In the genomic region with DNA sequence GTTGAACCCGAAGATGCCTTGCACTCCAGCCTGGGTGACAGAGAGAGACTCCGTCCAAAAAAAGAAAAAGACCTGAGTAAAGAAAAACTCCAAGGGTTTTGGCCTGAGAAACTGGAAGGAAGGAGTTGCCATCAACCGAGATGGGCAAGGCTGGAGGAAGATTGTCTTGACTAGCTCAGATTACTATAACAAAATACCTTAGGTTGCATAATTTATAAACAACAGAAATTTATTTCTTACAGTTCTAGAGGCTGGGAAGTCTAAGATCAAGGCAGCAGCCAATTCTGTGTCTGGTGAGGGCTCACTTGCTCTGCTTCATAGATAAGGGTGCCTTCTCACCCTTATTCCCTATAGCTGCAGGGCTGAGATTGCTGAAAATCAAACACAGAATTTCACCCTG, we compare ENCODE assay signal across 37 cellular contexts.
"Had no signal": no experiment of that assay in that cellular context is flagged by ENCODE, and none has a peak within 500 bp of the region (broad histone marks: within the 10 kb centered on the region; RNA-seq: fewer than 3 reads in every experiment).

No MANE protein-coding gene starts in this region.

- H3K27me3 ChIP-seq: adrenal gland, ascending aorta, cardiac muscle cell had no signal

- H3K4me3 ChIP-seq: adrenal gland, ascending aorta, cardiac muscle cell had no signal

- H3K27ac ChIP-seq: adrenal gland, ascending aorta, cardiac muscle cell, VCaP had no signal

- H3K4me1 ChIP-seq: adrenal gland, ascending aorta had no signal

- H3K9me3 Mint-ChIP-seq: activated B cell treated with CpG ODN at 0.5 μM for 24 hours; activated CD4-positive, alpha-beta memory T cell treated with anti-CD3 and anti-CD28 coated beads for 36 hours; activated CD4-positive, alpha-beta T cell treated with anti-CD3 and anti-CD28 coated beads, Interleukin-2, amount 10 ng/mL, durations not matched to agents 24 days and 14 days; activated CD8-positive, alpha-beta T cell treated with anti-CD3 and anti-CD28 coated beads for 36 hours; activated naive CD4-positive, alpha-beta T cell treated with anti-CD3 and anti-CD28 coated beads for 36 hours; activated naive CD4-positive, alpha-beta T cell treated with anti-CD3 and anti-CD28 coated beads, Interleukin-2, amount 50 U/mL, for 72 hours; activated naive CD8-positive, alpha-beta T cell treated with anti-CD3 and anti-CD28 coated beads for 36 hours; activated T-cell treated with anti-CD3 and anti-CD28 coated beads, Interleukin-2, amount 50 U/mL, for 4 hours; activated T-cell treated with anti-CD3 and anti-CD28 coated beads, Interleukin-2, amount 50 U/mL, for 72 hours; activated T-helper 1 cell treated with anti-CD3 and anti-CD28 coated beads, Interleukin-12 subunit alpha, Interleukin-12 subunit beta, Interleukin-2, Interleukin-4 antibody, amounts not matched to agents 30 ng/mL and 10 ng/mL and 1 ng/mL, durations not matched to agents 14 hours and 24 hours and 36 hours; activated T-helper 17 cell treated with anti-CD3 and anti-CD28 coated beads, Interleukin-2, amount 50 U/mL, for 72 hours; brain; central memory CD8-positive, alpha-beta T cell; T-helper 1 cell treated with Interleukin-12 subunit alpha and Interleukin-12 subunit beta and Interleukin-4 antibody, amounts not matched to agents 30 μg/mL and 1 μg/mL, for 36 hours; T-helper 2 cell treated with Interferon-gamma antibody and Interleukin-4, amounts not matched to agents 5 μg/mL and 100 μg/mL, for 36 hours had no signal

- H3K4me3 Mint-ChIP-seq: activated B cell treated with CpG ODN at 0.5 μM for 24 hours; activated CD4-positive, alpha-beta memory T cell treated with anti-CD3 and anti-CD28 coated beads for 36 hours; activated CD4-positive, alpha-beta T cell treated with anti-CD3 and anti-CD28 coated beads, Interleukin-2, amount 10 ng/mL, durations not matched to agents 24 days and 14 days; activated CD8-positive, alpha-beta T cell treated with anti-CD3 and anti-CD28 coated beads for 36 hours; activated naive CD4-positive, alpha-beta T cell treated with anti-CD3 and anti-CD28 coated beads for 36 hours; activated naive CD8-positive, alpha-beta T cell treated with anti-CD3 and anti-CD28 coated beads for 36 hours; activated T-cell treated with anti-CD3 and anti-CD28 coated beads, Interleukin-2, amount 50 U/mL, for 4 hours; activated T-cell treated with anti-CD3 and anti-CD28 coated beads, Interleukin-2, amount 50 U/mL, for 72 hours; activated T-helper 1 cell treated with anti-CD3 and anti-CD28 coated beads, Interleukin-12 subunit alpha, Interleukin-12 subunit beta, Interleukin-2, Interleukin-4 antibody, amounts not matched to agents 30 ng/mL and 10 ng/mL and 1 ng/mL, durations not matched to agents 14 hours and 24 hours and 36 hours; activated T-helper 17 cell treated with anti-CD3 and anti-CD28 coated beads, Interleukin-2, amount 50 U/mL, for 72 hours; brain; central memory CD8-positive, alpha-beta T cell; T-helper 1 cell treated with Interleukin-12 subunit alpha and Interleukin-12 subunit beta and Interleukin-4 antibody, amounts not matched to agents 30 μg/mL and 1 μg/mL, for 36 hours; T-helper 2 cell treated with Interferon-gamma antibody and Interleukin-4, amounts not matched to agents 5 μg/mL and 100 μg/mL, for 36 hours had no signal

- H3K36me3 ChIP-seq: adrenal gland, ascending aorta, cardiac muscle cell had no signal

- H3K36me3 Mint-ChIP-seq: activated naive CD4-positive, alpha-beta T cell treated with anti-CD3 and anti-CD28 coated beads, Interleukin-2, amount 50 U/mL, for 72 hours; activated naive CD8-positive, alpha-beta T cell treated with anti-CD3 and anti-CD28 coated beads for 36 hours; brain had no signal

- DNase-seq: activated B cell treated with CpG ODN at 0.5 μM for 24 hours; activated CD4-positive, alpha-beta memory T cell treated with anti-CD3 and anti-CD28 coated beads for 36 hours; activated CD4-positive, alpha-beta T cell treated with anti-CD3 and anti-CD28 coated beads for 4 hours; activated CD4-positive, alpha-beta T cell treated with anti-CD3 and anti-CD28 coated beads, Interleukin-2, amount 10 ng/mL, durations not matched to agents 24 days and 14 days; activated CD4-positive, alpha-beta T cell treated with anti-CD3 and anti-CD28 coated beads, Interleukin-2, amount 50 U/mL, for 1 hour; activated CD4-positive, alpha-beta T cell treated with anti-CD3 and anti-CD28 coated beads, Interleukin-2, amount 50 U/mL, for 4 hours; activated CD4-positive, CD25-positive, alpha-beta regulatory T cell treated with anti-CD3 and anti-CD28 coated beads, Interleukin-2, amount 50 U/mL, for 72 hours; activated CD8-positive, alpha-beta memory T cell treated with anti-CD3 and anti-CD28 coated beads, Interleukin-2, amount 50 U/mL, for 4 hours; activated CD8-positive, alpha-beta T cell treated with anti-CD3 and anti-CD28 coated beads for 36 hours; activated effector memory CD4-positive, alpha-beta T cell treated with anti-CD3 and anti-CD28 coated beads, Interleukin-2, amount 50 U/mL, for 16 hours; activated naive CD4-positive, alpha-beta T cell treated with anti-CD3 and anti-CD28 coated beads for 36 hours; activated naive CD4-positive, alpha-beta T cell treated with anti-CD3 and anti-CD28 coated beads, Interleukin-2, amount 50 U/mL, for 16 hours; activated naive CD8-positive, alpha-beta T cell treated with anti-CD3 and anti-CD28 coated beads for 36 hours; activated T-cell treated with anti-CD3 and anti-CD28 coated beads for 4 hours; activated T-cell treated with anti-CD3 and anti-CD28 coated beads, Interleukin-2, amount 50 U/mL, for 1 hour; activated T-cell treated with anti-CD3 and anti-CD28 coated beads, Interleukin-2, amount 50 U/mL, for 4 hours; activated T-cell treated with anti-CD3 and anti-CD28 coated beads, Interleukin-2, amount 50 U/mL, for 72 hours; adrenal gland; amygdala; anterior cingulate cortex; caudate nucleus; cerebellar nuclear complex; T-helper 1 cell; T-helper 2 cell; T-helper 9 cell had no signal

- H3K27ac Mint-ChIP-seq: activated B cell treated with CpG ODN at 0.5 μM for 24 hours; activated CD4-positive, alpha-beta memory T cell treated with anti-CD3 and anti-CD28 coated beads for 36 hours; activated CD4-positive, alpha-beta T cell treated with anti-CD3 and anti-CD28 coated beads, Interleukin-2, amount 10 ng/mL, durations not matched to agents 24 days and 14 days; activated CD8-positive, alpha-beta T cell treated with anti-CD3 and anti-CD28 coated beads for 36 hours; activated naive CD4-positive, alpha-beta T cell treated with anti-CD3 and anti-CD28 coated beads for 36 hours; activated naive CD8-positive, alpha-beta T cell treated with anti-CD3 and anti-CD28 coated beads for 36 hours; activated T-cell treated with anti-CD3 and anti-CD28 coated beads, Interleukin-2, amount 50 U/mL, for 72 hours; activated T-helper 1 cell treated with anti-CD3 and anti-CD28 coated beads, Interleukin-12 subunit alpha, Interleukin-12 subunit beta, Interleukin-2, Interleukin-4 antibody, amounts not matched to agents 30 ng/mL and 10 ng/mL and 1 ng/mL, durations not matched to agents 14 hours and 24 hours and 36 hours; activated T-helper 17 cell treated with anti-CD3 and anti-CD28 coated beads, Interleukin-2, amount 50 U/mL, for 72 hours; brain; T-helper 1 cell treated with Interleukin-12 subunit alpha and Interleukin-12 subunit beta and Interleukin-4 antibody, amounts not matched to agents 30 μg/mL and 1 μg/mL, for 36 hours had no signal

- ATAC-seq: activated CD8-positive, alpha-beta T cell treated with anti-CD3 and anti-CD28 coated beads for 36 hours; activated naive CD4-positive, alpha-beta T cell treated with anti-CD3 and anti-CD28 coated beads, Interleukin-2, amount 50 U/mL, for 72 hours; activated T-cell treated with anti-CD3 and anti-CD28 coated beads, Interleukin-2, amount 50 U/mL, for 4 hours; activated T-cell treated with anti-CD3 and anti-CD28 coated beads, Interleukin-2, amount 50 U/mL, for 72 hours; activated T-helper 17 cell treated with anti-CD3 and anti-CD28 coated beads, Interleukin-2, amount 50 U/mL, for 72 hours had no signal

- FAIRE-seq: bronchial epithelial cell, TTC549 had no signal

- H3K9me3 ChIP-seq: adrenal gland, ascending aorta had no signal
